Comparison of ENCODE assay signal across 1 cellular context in the genomic region with DNA sequence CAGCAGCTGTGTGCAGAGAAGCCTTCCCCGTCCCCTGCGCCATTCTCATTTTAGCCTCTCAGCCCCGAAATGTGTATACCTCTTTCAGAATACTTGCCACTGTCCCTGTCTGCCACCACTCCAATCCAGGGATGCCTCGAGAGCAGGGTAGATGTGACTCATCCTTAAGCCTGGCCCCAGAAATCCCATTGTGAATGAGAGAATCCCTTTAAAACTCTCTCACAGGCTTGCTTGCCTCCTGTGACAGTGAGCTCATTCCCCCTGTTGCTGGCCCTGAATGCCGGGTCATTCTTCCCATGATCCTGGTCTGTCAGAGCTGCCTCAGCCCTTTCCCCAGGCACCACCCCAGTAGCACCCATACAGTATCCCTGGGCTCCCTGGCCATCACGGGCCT.
TF ChIP-seq lines count a peak whose summit lies in the region.

No MANE protein-coding gene starts in this region.

TF ChIP-seq in H1, 55 proteins besides CTCF, POLR2A, EP300 and RAD21:
- TF ChIP-seq RBBP5 (IDR thresholded peaks at IDR 0.05; ENCODE audit: borderline replicate concordance, low read depth, low read length) (no peak), TAF1 (IDR thresholded peaks at IDR 0.05; ENCODE audit: low read depth, low read length) (no peak), KDM1A (IDR thresholded peaks at IDR 0.05; ENCODE audit: borderline replicate concordance, low read length) (0 out of 2 replicates have a peak, but pooled peaks have one; percentile 50), GABPA (IDR thresholded peaks at IDR 0.05; ENCODE audit: borderline replicate concordance, insufficient read depth, low read length) (no peak)
